13 cellular contexts compared by ENCODE assay signal in the genomic region with DNA sequence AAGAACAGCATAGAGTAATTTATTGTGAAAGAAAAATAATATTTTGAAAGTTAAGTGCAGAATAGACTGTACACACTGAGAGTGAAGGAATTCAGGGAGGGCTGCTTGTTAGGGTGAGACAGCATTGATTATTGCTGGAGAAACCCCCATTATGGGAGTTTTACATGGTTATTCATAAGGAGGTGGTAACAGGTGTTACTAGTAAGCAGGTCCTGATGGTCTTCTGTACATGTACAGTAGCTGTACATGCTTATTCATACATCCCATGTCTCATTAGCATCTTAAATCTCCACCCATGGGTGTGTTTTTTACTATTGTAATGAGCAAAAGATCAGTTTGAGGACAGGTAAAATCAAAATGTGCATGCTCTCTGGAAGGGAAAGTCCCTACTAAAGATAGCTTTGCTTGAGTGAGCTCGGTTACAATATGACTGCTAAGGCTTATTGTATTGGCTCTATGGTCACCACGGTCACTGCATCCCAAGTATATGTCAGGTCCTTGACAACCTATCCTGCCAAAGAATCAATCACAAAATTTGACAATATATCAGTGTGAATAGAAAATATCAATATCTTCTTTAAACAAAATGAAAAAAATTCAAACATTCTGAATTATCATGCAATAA.
DNase-seq lines count a peak whose midpoint lies in the region; ATAC-seq and TF ChIP-seq lines count a peak whose summit lies in the region.
"Had no signal": no experiment of that assay in that cellular context is flagged by ENCODE, and none has a peak within 500 bp of the region (broad histone marks: within the 10 kb centered on the region; RNA-seq: fewer than 3 reads in every experiment).

No MANE protein-coding gene starts in this region.

- peak; percentile 85 for ATAC-seq in GM19438 (IDR thresholded peaks at IDR 0.05; ENCODE audit: low read depth, unreplicated experiment)
- ATAC-seq in HG02678 (IDR thresholded peaks at IDR 0.05; ENCODE audit: unreplicated experiment), result peak; percentile 96
- ATAC-seq in HG03354 (IDR thresholded peaks at IDR 0.05; ENCODE audit: poor library complexity, severe bottlenecking, unreplicated experiment), result peak; percentile 96
- ATAC-seq: naive thymus-derived CD4-positive, alpha-beta T cell; right lobe of liver had no signal

- peak; percentile 53 for DNase-seq in GM13977 (ENCODE audit: low spot score)
- no peak for DNase-seq in NK-92 treated with Interleukin-12 subunit alpha and Interleukin-12 subunit beta, amount 100 ng/mL, for 24 hours (lab: John Stamatoyannopoulos, UW)
- no peak for DNase-seq in Ammon's horn (ENCODE audit: low spot score)
- no peak for DNase-seq in NCI-H510A treated with DMSO at 0.1 percent for 48 hours (lab: John Stamatoyannopoulos, UW)
- no peak for DNase-seq in stimulated activated CD4-positive, alpha-beta T cell treated with anti-CD3 and anti-CD28 coated beads, Interleukin-15, amount 100 ng/mL, for 24 hours
- DNase-seq: HCEC 1CT; naive thymus-derived CD4-positive, alpha-beta T cell; NCI-H2227 treated with DMSO at 0.1 percent for 48 hours; right lobe of liver; tibial artery had no signal

- no peak for TF ChIP-seq CTCF in GM13977 (IDR thresholded peaks at IDR 0.05; ENCODE audit: extremely low read depth, insufficient read depth, missing control alignments)

- in situ Hi-C loops in GM13977 (cut with MboI; ENCODE audit: low pct_unique_long_range_greater_than_20kb, low sequenced_read_pairs, unreplicated experiment), result no loop called here
